ENCODE assay signal across 24 cellular contexts in genomic region chr2:30356061-30356460, GRCh38.
"Had no signal": no experiment of that assay in that cellular context is flagged by ENCODE, and none has a peak within 500 bp of the region (broad histone marks: within the 10 kb centered on the region; RNA-seq: fewer than 3 reads in every experiment).

No MANE protein-coding gene starts in this region.

- H3K27me3 Mint-ChIP-seq: activated naive CD8-positive, alpha-beta T cell treated with anti-CD3 and anti-CD28 coated beads for 36 hours; central memory CD8-positive, alpha-beta T cell; naive thymus-derived CD4-positive, alpha-beta T cell had no signal

- H3K27ac ChIP-seq: gastrocnemius medialis, pancreas, prostate gland, spleen, testis, transverse colon, VCaP had no signal

- H3K4me3 Mint-ChIP-seq: activated naive CD4-positive, alpha-beta T cell treated with anti-CD3 and anti-CD28 coated beads for 36 hours; activated naive CD8-positive, alpha-beta T cell treated with anti-CD3 and anti-CD28 coated beads for 36 hours; activated T-helper 1 cell treated with anti-CD3 and anti-CD28 coated beads, Interleukin-12 subunit alpha, Interleukin-12 subunit beta, Interleukin-2, Interleukin-4 antibody, amounts not matched to agents 30 ng/mL and 10 ng/mL and 1 ng/mL, durations not matched to agents 14 hours and 24 hours and 36 hours; central memory CD8-positive, alpha-beta T cell; naive thymus-derived CD4-positive, alpha-beta T cell had no signal

- ATAC-seq: gastrocnemius medialis; left lobe of liver; naive thymus-derived CD4-positive, alpha-beta T cell; pancreas; stimulated activated naive CD8-positive, alpha-beta T cell treated with anti-CD3 and anti-CD28 coated beads, Interleukin-15, Interleukin-2, amounts not matched to agents 100 U/mL and 50 U/mL, for 24 hours had no signal

- H3K27me3 ChIP-seq: gastrocnemius medialis, pancreas, spleen, testis, transverse colon had no signal

- H3K36me3 ChIP-seq: gastrocnemius medialis, pancreas, prostate gland, spleen, transverse colon had no signal

- H3K27ac Mint-ChIP-seq: activated naive CD4-positive, alpha-beta T cell treated with anti-CD3 and anti-CD28 coated beads for 36 hours; activated naive CD8-positive, alpha-beta T cell treated with anti-CD3 and anti-CD28 coated beads for 36 hours; activated T-helper 1 cell treated with anti-CD3 and anti-CD28 coated beads, Interleukin-12 subunit alpha, Interleukin-12 subunit beta, Interleukin-2, Interleukin-4 antibody, amounts not matched to agents 30 ng/mL and 10 ng/mL and 1 ng/mL, durations not matched to agents 14 hours and 24 hours and 36 hours; naive thymus-derived CD4-positive, alpha-beta T cell had no signal

- H3K9me3 Mint-ChIP-seq: activated naive CD4-positive, alpha-beta T cell treated with anti-CD3 and anti-CD28 coated beads for 36 hours; activated naive CD8-positive, alpha-beta T cell treated with anti-CD3 and anti-CD28 coated beads for 36 hours; activated T-helper 1 cell treated with anti-CD3 and anti-CD28 coated beads, Interleukin-12 subunit alpha, Interleukin-12 subunit beta, Interleukin-2, Interleukin-4 antibody, amounts not matched to agents 30 ng/mL and 10 ng/mL and 1 ng/mL, durations not matched to agents 14 hours and 24 hours and 36 hours; central memory CD8-positive, alpha-beta T cell; naive thymus-derived CD4-positive, alpha-beta T cell had no signal

- DNase-seq: activated CD4-positive, alpha-beta T cell treated with anti-CD3 and anti-CD28 coated beads for 4 hours; activated CD4-positive, alpha-beta T cell treated with anti-CD3 and anti-CD28 coated beads, Interleukin-2, amount 50 U/mL, for 4 hours; activated CD8-positive, alpha-beta memory T cell treated with anti-CD3 and anti-CD28 coated beads for 24 hours; activated effector memory CD4-positive, alpha-beta T cell treated with anti-CD3 and anti-CD28 coated beads, Interleukin-2, amount 50 U/mL, for 16 hours; activated naive CD4-positive, alpha-beta T cell treated with anti-CD3 and anti-CD28 coated beads for 36 hours; activated naive CD8-positive, alpha-beta T cell treated with anti-CD3 and anti-CD28 coated beads for 36 hours; amniotic stem cell; effector memory CD4-positive, alpha-beta T cell; gastrocnemius medialis; glutamatergic neuron; midbrain; naive thymus-derived CD4-positive, alpha-beta T cell; nucleus accumbens; pancreas; spleen; stimulated activated naive CD8-positive, alpha-beta T cell treated with anti-CD3 and anti-CD28 coated beads, Interleukin-15, Interleukin-2, amounts not matched to agents 100 U/mL and 50 U/mL, for 24 hours; testis; transverse colon had no signal

- H3K4me3 ChIP-seq: gastrocnemius medialis, lung, pancreas, prostate gland, spleen, testis, transverse colon had no signal

- H3K36me3 Mint-ChIP-seq: activated naive CD8-positive, alpha-beta T cell treated with anti-CD3 and anti-CD28 coated beads for 36 hours; naive thymus-derived CD4-positive, alpha-beta T cell had no signal

- H3K4me1 ChIP-seq: prostate gland had no signal

- H3K9me3 ChIP-seq: gastrocnemius medialis, pancreas, prostate gland, spleen, testis, transverse colon had no signal
